ENCODE assay signal across 32 cellular contexts in the genomic region with DNA sequence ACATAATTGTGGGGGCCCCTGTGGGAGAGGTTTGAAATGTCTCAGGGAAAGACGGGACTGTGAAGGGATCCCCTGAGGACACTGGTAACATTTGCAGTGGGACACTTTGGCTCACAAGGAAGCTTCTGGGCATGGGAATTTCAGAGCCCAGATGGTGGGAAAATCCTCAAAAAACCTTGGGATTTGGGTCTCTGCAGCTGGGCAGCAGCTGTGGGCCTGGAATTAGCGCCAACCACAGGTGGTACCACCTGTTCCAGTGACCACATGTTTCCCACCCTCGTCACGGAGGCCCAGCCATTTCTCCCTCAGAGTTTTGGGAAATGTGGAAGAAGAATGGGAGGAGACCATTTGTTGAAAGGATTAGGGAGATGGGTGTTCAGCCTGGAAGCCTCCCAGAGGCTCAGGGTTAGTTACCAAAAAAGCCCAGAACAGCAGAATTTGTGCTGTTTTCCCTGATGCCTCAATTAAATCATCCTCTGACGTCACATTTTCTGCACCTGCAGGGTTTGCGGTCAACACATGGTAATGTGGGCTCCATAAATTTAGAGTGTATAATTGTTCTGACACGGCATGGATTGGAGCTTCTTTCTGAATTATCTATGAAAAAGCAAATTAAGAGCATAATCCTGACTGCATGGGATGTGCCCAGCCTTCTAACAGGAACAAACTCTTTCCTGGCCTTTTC. TPM values are rescaled to one million over a fixed set of nuclear protein-coding genes. Genes with fewer than 3 reads are reported as not detected.
"Had no signal": no experiment of that assay in that cellular context is flagged by ENCODE, and none has a peak within 500 bp of the region (broad histone marks: within the 10 kb centered on the region; RNA-seq: fewer than 3 reads in every experiment).

No MANE protein-coding gene starts in this region.

- H3K9me3 ChIP-seq: gastrocnemius medialis, heart left ventricle, prostate gland, right atrium auricular region, spleen, testis, tibial artery, upper lobe of left lung had no signal

- H3K36me3 ChIP-seq: gastrocnemius medialis, heart left ventricle, prostate gland, right atrium auricular region, spleen, tibial artery, upper lobe of left lung had no signal

- FAIRE-seq: colon, kidney, urothelium cell line had no signal

- DNase-seq: dorsolateral prefrontal cortex; effector CD4-positive, alpha-beta T cell; endodermal cell; foreskin fibroblast; gastrocnemius medialis; heart left ventricle; kidney; mesenchymal stem cell; naive thymus-derived CD8-positive, alpha-beta T cell; nephron progenitor cell; nucleus accumbens; spleen; stimulated activated CD4-positive, alpha-beta T cell treated with anti-CD3 and anti-CD28 coated beads, Interleukin-4, amount 100 ng/mL, for 4 hours; stimulated activated naive CD8-positive, alpha-beta T cell treated with anti-CD3 and anti-CD28 coated beads, Interleukin-15, Interleukin-2, amounts not matched to agents 100 U/mL and 50 U/mL, for 24 hours; substantia nigra; testis; tibial artery; upper lobe of left lung had no signal

- H3K4me1 ChIP-seq: gastrocnemius medialis, heart left ventricle, prostate gland, right atrium auricular region, testis, tibial artery, upper lobe of left lung had no signal

- H3K4me3 ChIP-seq: dorsolateral prefrontal cortex, gastrocnemius medialis, heart left ventricle, hepatocyte, prostate gland, right atrium auricular region, skin epidermis, spleen, testis, tibial artery, upper lobe of left lung had no signal

- H3K27ac ChIP-seq: dorsolateral prefrontal cortex, epithelial cell of prostate, gastrocnemius medialis, heart left ventricle, hepatocyte, prostate gland, right atrium auricular region, skin epidermis, spleen, testis, tibial artery, upper lobe of left lung had no signal

- H3K4me2 ChIP-seq: hepatocyte had no signal

- H3K27me3 ChIP-seq: gastrocnemius medialis, right atrium auricular region, testis, upper lobe of left lung had no signal

- H2AFZ ChIP-seq: hepatocyte had no signal

- H3K79me2 ChIP-seq: hepatocyte had no signal

- ATAC-seq: esophagus mucosa; left lobe of liver; naive thymus-derived CD8-positive, alpha-beta T cell; stimulated activated memory B cell treated with anti-CD40 and anti-IgM and Interleukin-4, amounts not matched to agents 10 μg/mL and 1 μg/mL and 100 μg/mL, for 72 hours; stimulated activated naive CD8-positive, alpha-beta T cell treated with anti-CD3 and anti-CD28 coated beads, Interleukin-15, Interleukin-2, amounts not matched to agents 100 U/mL and 50 U/mL, for 24 hours had no signal

RNA-seq across cellular contexts. Expression of gene EDN3, which starts 34.3 kb away (rescaled TPM):
- total RNA-seq: endodermal cell; glomerular endothelial cell; left lobe of liver; lung microvascular endothelial cell; myocyte; naive thymus-derived CD8-positive, alpha-beta T cell; osteocyte; right atrium auricular region had no signal
- polyA plus RNA-seq: naive thymus-derived CD8-positive, alpha-beta T cell had no signal
